In the genomic region with DNA sequence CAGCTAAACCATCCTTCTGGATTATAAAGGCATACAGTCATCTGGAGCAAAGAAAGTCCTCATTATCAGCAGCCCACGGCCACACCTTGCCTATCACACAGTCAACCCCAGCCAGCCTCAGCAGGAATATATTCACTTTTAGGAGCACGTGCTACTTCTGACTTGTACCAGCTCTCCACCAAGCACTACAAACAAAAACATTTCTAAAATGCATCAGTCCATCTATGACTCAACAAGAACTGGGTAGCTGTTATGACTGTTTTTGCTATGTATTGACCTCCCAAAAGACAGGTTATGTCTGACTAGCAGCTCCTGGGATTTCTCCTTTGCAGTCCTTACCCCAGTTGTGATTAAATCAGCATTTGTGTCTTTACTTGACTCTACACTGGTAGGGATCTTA, we compare ENCODE assay signal across 10 cellular contexts. TPM values are rescaled to one million over a fixed set of nuclear protein-coding genes. Genes with fewer than 3 reads are reported as not detected.
A peak's percentile ranks its signal among the peaks of the same experiment; 100 is the strongest.
DNase-seq lines count a peak whose midpoint lies in the region; ATAC-seq and TF ChIP-seq lines count a peak whose summit lies in the region.
"Had no signal": no experiment of that assay in that cellular context is flagged by ENCODE, and none has a peak within 500 bp of the region (broad histone marks: within the 10 kb centered on the region; RNA-seq: fewer than 3 reads in every experiment).

No MANE protein-coding gene starts in this region.

- H3K27me3 ChIP-seq in PC-9 (ENCODE audit: insufficient read depth, low read depth) = no peaks in the 10 kb centered on the region
- H3K27me3 ChIP-seq in colonic mucosa = no peaks in the 10 kb centered on the region
- no peaks in the 10 kb centered on the region for H3K27me3 ChIP-seq in upper lobe of right lung

- H3K9me3 ChIP-seq in PC-9 (ENCODE audit: insufficient read depth, low read depth) (no peaks in the 10 kb centered on the region; the same call in 1 of the 2 replicates), colonic mucosa (no peaks in the 10 kb centered on the region), mucosa of descending colon (no peaks in the 10 kb centered on the region), upper lobe of right lung (no peaks in the 10 kb centered on the region)

- H3K4me1 ChIP-seq in PC-9 (replicated peaks; ENCODE audit: insufficient read depth) (peaks cover 51% of the 10 kb centered on the region), colonic mucosa (no peaks in the 10 kb centered on the region), mucosa of descending colon (ENCODE audit: low read depth) (peaks cover 35% of the 10 kb centered on the region), upper lobe of right lung (peaks cover 48% of the 10 kb centered on the region)

- POLR2A ChIA-PET in PC-9 (lab: Charles Lee; ENCODE audit: unreplicated experiment) = interaction anchor here (0.7 kb wide), 2 partner anchors 25 to 32 kb away, joined by 4 to 5 read pairs; no protein-coding TSS in a partner anchor

- peak overlapping the region; percentile 64 for H3K4me2 ChIP-seq in PC-9

- ATAC-seq in mucosa of descending colon = peak; percentile 27
- ATAC-seq in upper lobe of right lung = no peak
- ATAC-seq in HG02759 (IDR thresholded peaks at IDR 0.05; ENCODE audit: unreplicated experiment) = no peak

- BruUV-seq in PC-9 (replicated peaks; lab: Mats Ljungman, UMichigan) = no TSS peak

- H3F3A ChIP-seq in PC-9 (ENCODE audit: insufficient read depth, low read depth) = peaks cover 15% of the 10 kb centered on the region

- H3K79me2 ChIP-seq in PC-9 (ENCODE audit: low read depth) = peaks cover 72% of the 10 kb centered on the region

- TF ChIP-seq CTCF in PC-9 (conservative IDR thresholded peaks at IDR 0.05) (no peak), colonic mucosa (IDR thresholded peaks at IDR 0.05) (no peak), mucosa of descending colon (IDR thresholded peaks at IDR 0.05) (no peak), upper lobe of right lung (IDR thresholded peaks at IDR 0.05) (no peak)

- no peak overlapping the region for H2AFZ ChIP-seq in PC-9

- peak in 1 of 2 experiments; percentile 61 for DNase-seq in PC-9
- DNase-seq in colonic mucosa = no peak
- DNase-seq in mucosa of descending colon = no peak
- DNase-seq in upper lobe of right lung = no peak
- no peak for DNase-seq in posterior cingulate gyrus
- DNase-seq in dedifferentiated amniotic fluid mesenchymal stem cell (ENCODE audit: extremely low spot score) = no peak
- DNase-seq: activated CD4-positive, alpha-beta T cell treated with anti-CD3 and anti-CD28 coated beads, Interleukin-2, amount 10 ng/mL, durations not matched to agents 24 days and 14 days; activated naive CD4-positive, alpha-beta T cell treated with anti-CD3 and anti-CD28 coated beads, Interleukin-2, amount 10 ng/mL, durations not matched to agents 7 days and 5 days; SIG-M5 had no signal

- no peaks in the 10 kb centered on the region for H4K20me1 ChIP-seq in PC-9 (ENCODE audit: insufficient read depth)

- intact Hi-C loops in PC-9 (cut with micrococcal nuclease; ENCODE audit: unreplicated experiment) = no loop called here
- intact Hi-C loops in colonic mucosa (cut with DNase I) = no loop called here
- intact Hi-C loops in mucosa of descending colon (cut with DNase I, micrococcal nuclease) = no loop called here
- intact Hi-C loops in upper lobe of right lung (cut with DNase I) = no loop called here
- intact Hi-C loops in posterior cingulate gyrus (cut with DNase I) = no loop called here

- H3K4me3 ChIP-seq in PC-9 = no peak overlapping the region
- no peak overlapping the region for H3K4me3 ChIP-seq in colonic mucosa
- H3K4me3 ChIP-seq in mucosa of descending colon = no peak overlapping the region
- no peak overlapping the region for H3K4me3 ChIP-seq in upper lobe of right lung

- CTCF ChIA-PET in PC-9 (lab: Charles Lee) = interaction anchor here (0.7 kb wide), 1 partner anchor 12 kb away, joined by 3 read pairs; no protein-coding TSS in a partner anchor

- H3K9me2 ChIP-seq in PC-9 (ENCODE audit: insufficient read depth) = no peaks in the 10 kb centered on the region

- peak overlapping the region in 1 of 2 donors; percentile 46 for H3K9ac ChIP-seq in colonic mucosa (ENCODE audit: low read depth in 2 of 2, low read length in 2 of 2)

- peaks cover 8% of the 10 kb centered on the region; the same call in 1 of the 2 replicates for H3K36me3 ChIP-seq in PC-9 (ENCODE audit: low read depth)
- no peaks in the 10 kb centered on the region for H3K36me3 ChIP-seq in colonic mucosa
- no peaks in the 10 kb centered on the region for H3K36me3 ChIP-seq in mucosa of descending colon (ENCODE audit: low read depth)
- peaks cover 7% of the 10 kb centered on the region for H3K36me3 ChIP-seq in upper lobe of right lung

- H3K27ac ChIP-seq in PC-9 (peak overlapping the region; percentile 63), colonic mucosa (peak overlapping the region; percentile 46), upper lobe of right lung (peak overlapping the region; percentile 21)

RNA-seq across cellular contexts. Expression of a gene that starts 31.2 kb away (rescaled TPM):
- total RNA-seq in PC-9 (2021) (7.9 and 8.3 TPM in 2 replicates), colonic mucosa (1 to 10 TPM; 2.2 to 3.7 TPM), mucosa of descending colon (1 to 10 TPM; 4.9 to 6.8 (median 5.4) TPM), upper lobe of right lung (40.8 TPM)
- total RNA-seq: activated CD4-positive, alpha-beta T cell treated with anti-CD3 and anti-CD28 coated beads, Interleukin-2, amount 10 ng/mL, durations not matched to agents 24 days and 14 days had no signal
